Comparison of ENCODE assay signal across 8 cellular contexts in the genomic region with DNA sequence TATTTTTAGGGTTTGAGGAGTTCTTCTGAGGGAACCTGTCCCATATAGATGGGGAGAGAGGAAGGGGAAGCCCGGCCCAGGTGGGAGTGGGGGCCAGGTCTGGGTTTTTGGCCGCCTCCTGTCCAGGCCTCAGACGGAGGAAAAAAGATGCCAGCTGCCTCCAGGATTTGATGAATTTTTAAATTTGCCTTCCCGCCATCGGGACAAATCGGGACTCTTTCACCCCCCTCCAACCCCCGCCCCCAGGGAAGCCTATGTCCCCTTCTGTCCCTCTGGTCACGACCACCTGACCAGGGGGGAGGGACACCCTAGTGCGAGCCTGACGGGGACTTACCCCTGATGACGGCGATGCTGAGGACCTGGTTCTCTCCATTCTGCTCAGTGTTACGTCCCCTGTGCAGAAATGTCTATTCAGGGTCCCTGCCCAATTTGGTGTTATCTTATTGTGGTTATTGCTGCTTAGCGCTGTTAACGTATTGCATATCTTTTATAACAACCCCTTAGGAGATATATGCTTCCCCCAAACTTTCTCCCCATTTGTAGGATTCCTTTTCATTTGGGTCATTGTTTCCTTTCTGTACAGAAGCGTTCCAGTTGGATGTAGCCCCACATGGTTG.
DNase-seq lines count a peak whose midpoint lies in the region; ATAC-seq, FAIRE-seq and TF ChIP-seq lines count a peak whose summit lies in the region.

No MANE protein-coding gene starts in this region.

- H3K4me2 ChIP-seq in Loucy (ENCODE audit: low read depth, low read length, poor library complexity, severe bottlenecking) = peak overlapping the region; percentile 95

- no peaks in the 10 kb centered on the region for H3F3A ChIP-seq in Loucy (ENCODE audit: low read depth)

- H3K9ac ChIP-seq in Loucy (ENCODE audit: low read depth, low read length, poor library complexity, severe bottlenecking) = peak overlapping the region; percentile 97
- H3K9ac ChIP-seq in iPS-20b (ENCODE audit: low read depth, low read length) = peak overlapping the region; percentile 89

- FAIRE-seq in small intestine (lab: Jason Lieb, UNC) = no peak

- CTCF ChIA-PET in AG04450 (lab: Charles Lee) = interaction anchor here (0.6 to 2.6 kb wide), 18 partner anchors 11 to 324 kb away, joined by 3 to 14 read pairs (median 6); no protein-coding TSS in a partner anchor

- ATAC-seq in GM18498 (IDR thresholded peaks at IDR 0.05; ENCODE audit: unreplicated experiment) = peak; percentile 29

- H3K9me3 ChIP-seq in AG04450 (ENCODE audit: control insufficient read depth, insufficient read depth, low read length) (no peaks in the 10 kb centered on the region), Loucy (ENCODE audit: insufficient read depth, low read depth, low read length) (no peaks in the 10 kb centered on the region), iPS-20b (ENCODE audit: insufficient read depth, low read depth, low read length) (no peaks in the 10 kb centered on the region), small intestine (ENCODE audit: control insufficient read depth, low read depth) (no peaks in the 10 kb centered on the region)

- H4K20me1 ChIP-seq in Loucy (ENCODE audit: insufficient read depth, low read length, poor library complexity, severe bottlenecking) = peaks cover 51% of the 10 kb centered on the region

- H3K36me3 ChIP-seq in Loucy (ENCODE audit: insufficient read depth, low read length) = peaks cover 2% of the 10 kb centered on the region; the same call in 1 of the 2 replicates
- H3K36me3 ChIP-seq in iPS-20b (ENCODE audit: insufficient read depth, low read depth, low read length) = peaks cover 14% of the 10 kb centered on the region
- peaks cover 0 to 2% of the 10 kb centered on the region in 2 donors for H3K36me3 ChIP-seq in small intestine (ENCODE audit: control insufficient read depth in 2 of 2, insufficient read depth in 2 of 2, low read length in 2 of 2)

- 1% methylated on average over 16 of the region's 16 CpGs for WGBS in small intestine, 3 donors

- DNase-seq in AG04450 (ENCODE audit: low read depth, low spot score) (no peak), astrocyte of the cerebellum (ENCODE audit: low read depth) (no peak), small intestine (peak; percentile 5), NCI-H1930 (lab: John Stamatoyannopoulos, UW) (no peak), NCI-H1105 (lab: John Stamatoyannopoulos, UW) (no peak)

- H3K27me3 ChIP-seq in AG04450 (ENCODE audit: control insufficient read depth, insufficient read depth, low read length) (no peaks in the 10 kb centered on the region), Loucy (ENCODE audit: insufficient read depth, low read length, poor library complexity, severe bottlenecking) (no peaks in the 10 kb centered on the region), iPS-20b (ENCODE audit: insufficient read depth, low read length) (no peaks in the 10 kb centered on the region), small intestine (ENCODE audit: control insufficient read depth in 2 of 2, insufficient read depth in 2 of 2, low read length in 2 of 2) (no peaks in the 10 kb centered on the region)

- TF ChIP-seq CTCF in AG04450 (IDR thresholded peaks at IDR 0.05; ENCODE audit: low read depth, low read length) (no peak), Loucy (conservative IDR thresholded peaks at IDR 0.05; ENCODE audit: low read length) (no peak), astrocyte of the cerebellum (IDR thresholded peaks at IDR 0.05; ENCODE audit: low read depth, low read length, missing control alignments) (no peak)

- in situ Hi-C loops in astrocyte of the cerebellum (cut with HindIII; ENCODE audit: low sequenced_read_pairs) = no loop called here

- peaks cover 73% of the 10 kb centered on the region for H3K79me2 ChIP-seq in Loucy (ENCODE audit: insufficient read depth, low read length)

- POLR2A ChIA-PET in AG04450 (lab: Yijun Ruan, JAX) = no interaction called here

- H3K4me1 ChIP-seq in Loucy (ENCODE audit: insufficient read depth, low read length, poor library complexity, severe bottlenecking) (peaks cover 52% of the 10 kb centered on the region), iPS-20b (ENCODE audit: insufficient read depth, low read length) (no peaks in the 10 kb centered on the region; the same call in 1 of the 2 replicates), small intestine (ENCODE audit: control insufficient read depth in 2 of 2, insufficient read depth in 1 of 2, low read depth in 1 of 2, low read length in 1 of 2) (no peaks in the 10 kb centered on the region)

- H2AFZ ChIP-seq in Loucy (ENCODE audit: low read length) = peak overlapping the region; percentile 87

- H3K4me3 ChIP-seq in AG04450 (ENCODE audit: low read depth, low read length) (peak overlapping the region; percentile 82), Loucy (ENCODE audit: low read length, poor library complexity, severe bottlenecking) (peak overlapping the region; percentile 98), astrocyte of the cerebellum (ENCODE audit: low read depth, low read length) (peak overlapping the region; percentile 61), iPS-20b (ENCODE audit: low read length) (peak overlapping the region; percentile 85), small intestine (ENCODE audit: low read depth in 1 of 2, low read length in 2 of 2) (peak overlapping the region; percentile 59 to 84)

- H3K27ac ChIP-seq in AG04450 (ENCODE audit: low read depth, low read length) = peak overlapping the region; percentile 68
- H3K27ac ChIP-seq in iPS-20b (ENCODE audit: low read length) = no peak overlapping the region
- peak overlapping the region in 1 of 2 donors; percentile 53 for H3K27ac ChIP-seq in small intestine (ENCODE audit: low read depth in 1 of 2, low read length in 1 of 2)

- H3K9me2 ChIP-seq in Loucy (replicated peaks; ENCODE audit: low read depth, low read length) = no peaks in the 10 kb centered on the region
